In genomic region chrX:149950681-149951080, GRCh38 we compare ENCODE assay signal across 8 cellular contexts. TPM values are rescaled to one million over a fixed set of nuclear protein-coding genes. Genes with fewer than 3 reads are reported as not detected.
DNase-seq lines count a peak whose midpoint lies in the region; ATAC-seq, FAIRE-seq and TF ChIP-seq lines count a peak whose summit lies in the region.
"Had no signal": no experiment of that assay in that cellular context is flagged by ENCODE, and none has a peak within 500 bp of the region (broad histone marks: within the 10 kb centered on the region; RNA-seq: fewer than 3 reads in every experiment).

No MANE protein-coding gene starts in this region.

- no peaks in the 10 kb centered on the region for H4K20me1 ChIP-seq in keratinocyte (ENCODE audit: control insufficient read depth, extremely low read depth, insufficient read depth, low read length)

- H3K4me2 ChIP-seq in keratinocyte (ENCODE audit: control insufficient read depth, extremely low read depth, insufficient read depth, low read depth, low read length): no peak overlapping the region

- TF ChIP-seq CTCF in activated B cell treated with CpG ODN at 0.5 μM for 24 hours (IDR thresholded peaks at IDR 0.05): no peak
- peak; percentile 4 to 35 (median 35) for TF ChIP-seq CTCF in keratinocyte (optimal IDR thresholded peaks at IDR 0.05 in 1 of 3, IDR thresholded peaks at IDR 0.05 in 1 of 3, conservative IDR thresholded peaks at IDR 0.05 in 1 of 3; ENCODE audit: extremely low read depth in 1 of 3, insufficient read depth in 2 of 3, low read length in 3 of 3)

- DNase-seq in ELR (ENCODE audit: low read depth): peak; percentile 63
- DNase-seq in KG1 (lab: John Stamatoyannopoulos, UW): peak; percentile 1
- DNase-seq in activated B cell treated with CpG ODN at 0.5 μM for 24 hours: no peak
- no peak for DNase-seq in keratinocyte (ENCODE audit: low read depth, low spot score)
- DNase-seq in DMS153 treated with DMSO at 0.1 percent for 48 hours (lab: John Stamatoyannopoulos, UW; ENCODE audit: unreplicated experiment): no peak

- H3K9ac ChIP-seq in keratinocyte (ENCODE audit: control insufficient read depth, extremely low read depth, insufficient read depth, low read length): no peak overlapping the region

- CTCF ChIA-PET in activated B cell treated with CpG ODN at 0.5 μM for 24 hours (lab: Charles Lee): interaction anchor here (0.9 kb wide), 1 partner anchor 11 kb away, joined by 3 read pairs; no protein-coding TSS in a partner anchor

- ATAC-seq in activated B cell treated with CpG ODN at 0.5 μM for 24 hours (ENCODE audit: low read depth) (peak; percentile 18), GM18520 (IDR thresholded peaks at IDR 0.05; ENCODE audit: unreplicated experiment) (no peak), HG03025 (IDR thresholded peaks at IDR 0.05; ENCODE audit: low FRiP score, unreplicated experiment) (no peak)
- ATAC-seq: naive thymus-derived CD4-positive, alpha-beta T cell had no signal

- peaks cover 2 to 3% of the 10 kb centered on the region in 2 experiments for H3K36me3 ChIP-seq in keratinocyte (ENCODE audit: control insufficient read depth in 2 of 2, extremely low read depth in 1 of 2, insufficient read depth in 2 of 2, low read length in 2 of 2)

- no peaks in the 10 kb centered on the region for H3K9me3 Mint-ChIP-seq in activated B cell treated with CpG ODN at 0.5 μM for 24 hours
- H3K9me3 Mint-ChIP-seq: naive thymus-derived CD4-positive, alpha-beta T cell had no signal

- no peaks in the 10 kb centered on the region for H3K27me3 Mint-ChIP-seq in activated B cell treated with CpG ODN at 0.5 μM for 24 hours
- H3K27me3 Mint-ChIP-seq: naive thymus-derived CD4-positive, alpha-beta T cell had no signal

- intact Hi-C loops in activated B cell treated with CpG ODN at 0.5 μM for 24 hours (cut with micrococcal nuclease): loop anchor here (1.0 kb wide), 1 partner anchor 536 kb away; no protein-coding TSS in a partner anchor

- dilution Hi-C loops in keratinocyte (cut with MboI; ENCODE audit: extremely low pct_ligation_motif_present, low sequenced_read_pairs): no loop called here

- no peaks in the 10 kb centered on the region for H3K79me2 ChIP-seq in keratinocyte (ENCODE audit: control insufficient read depth, insufficient read depth, low read length)

- no peaks in the 10 kb centered on the region for H3K27me3 ChIP-seq in keratinocyte (ENCODE audit: control insufficient read depth, extremely low read depth, insufficient read depth, low read length)

- POLR2A ChIA-PET in activated B cell treated with CpG ODN at 0.5 μM for 24 hours (lab: Charles Lee): no interaction called here

- H2AFZ ChIP-seq in keratinocyte (ENCODE audit: control insufficient read depth, low read length): no peak overlapping the region

- peak; percentile 29 for FAIRE-seq in keratinocyte (lab: Jason Lieb, UNC)

- H3K4me1 ChIP-seq in keratinocyte (ENCODE audit: control insufficient read depth, extremely low read depth, insufficient read depth, low read length): no peaks in the 10 kb centered on the region

- no peaks in the 10 kb centered on the region for H3K4me1 Mint-ChIP-seq in activated B cell treated with CpG ODN at 0.5 μM for 24 hours

- H3K36me3 Mint-ChIP-seq in activated B cell treated with CpG ODN at 0.5 μM for 24 hours (ENCODE audit: low read depth): peaks cover 37% of the 10 kb centered on the region

- H3K4me3 Mint-ChIP-seq in activated B cell treated with CpG ODN at 0.5 μM for 24 hours: no peak overlapping the region
- H3K4me3 Mint-ChIP-seq: naive thymus-derived CD4-positive, alpha-beta T cell had no signal

- no peaks in the 10 kb centered on the region for H3K9me1 ChIP-seq in keratinocyte (ENCODE audit: control insufficient read depth, extremely low read depth, insufficient read depth, low read length)

- H3K27ac ChIP-seq in keratinocyte (ENCODE audit: control insufficient read depth, insufficient read depth, low read length): no peak overlapping the region

- no peaks in the 10 kb centered on the region for H3K9me3 ChIP-seq in keratinocyte (ENCODE audit: control insufficient read depth, low read depth, low read length)

- no peak overlapping the region for H3K27ac Mint-ChIP-seq in activated B cell treated with CpG ODN at 0.5 μM for 24 hours

- H3K4me3 ChIP-seq in keratinocyte (ENCODE audit: control insufficient read depth in 2 of 3, extremely low read depth in 1 of 3, insufficient read depth in 2 of 3, low read depth in 1 of 3, low read length in 3 of 3): no peak overlapping the region

RNA-seq across cellular contexts. Expression of gene EOLA2, which starts 12.4 kb away (rescaled TPM):
- 37.5 and 38.4 TPM in 2 replicates for total RNA-seq in activated B cell treated with CpG ODN at 0.5 μM for 24 hours
- 35.5 to 45.2 TPM (median 39.2 TPM) in 3 replicates for polyA plus RNA-seq in keratinocyte
- 24.1 TPM for polyA plus RNA-seq in keratinocyte (2011; ENCODE audit: low read depth)
- 41.0 and 42.3 TPM in 2 replicates for polyA plus RNA-seq in keratinocyte (2011; cell fraction: cytosol; rRNA removed)
- polyA plus RNA-seq in keratinocyte (2011; cell fraction: nucleus; rRNA removed): 50.8 and 59.0 TPM in 2 replicates
- 27.4 and 32.6 TPM in 2 replicates for polyA plus RNA-seq in keratinocyte (2012; ENCODE audit: low replicate concordance)
- 16.1 to 23.7 TPM (median 17.2 TPM) in 3 replicates for polyA minus RNA-seq in keratinocyte
- polyA minus RNA-seq in keratinocyte (2011; cell fraction: cytosol; rRNA and poly(A)+ RNA removed): 20.0 TPM
- polyA minus RNA-seq in keratinocyte (2011; cell fraction: nucleus; rRNA and poly(A)+ RNA removed): 23.0 and 23.3 TPM in 2 replicates

RNA-seq across cellular contexts. Expression of gene HSFX4, which starts 21.3 kb away (rescaled TPM):
- not detected in 2 replicates for total RNA-seq in activated B cell treated with CpG ODN at 0.5 μM for 24 hours
- not detected in 3 replicates for polyA plus RNA-seq in keratinocyte
- not detected for polyA plus RNA-seq in keratinocyte (2011; ENCODE audit: low read depth)
- polyA plus RNA-seq in keratinocyte (2011; cell fraction: cytosol; rRNA removed): not detected in 2 replicates
- not detected in 2 replicates for polyA plus RNA-seq in keratinocyte (2011; cell fraction: nucleus; rRNA removed)
- polyA plus RNA-seq in keratinocyte (2012; ENCODE audit: low replicate concordance): 0.38 TPM in 1 of 2 replicates, not detected in the other
- not detected in 3 replicates for polyA minus RNA-seq in keratinocyte
- not detected for polyA minus RNA-seq in keratinocyte (2011; cell fraction: cytosol; rRNA and poly(A)+ RNA removed)
- not detected in 2 replicates for polyA minus RNA-seq in keratinocyte (2011; cell fraction: nucleus; rRNA and poly(A)+ RNA removed)
- total RNA-seq: naive thymus-derived CD4-positive, alpha-beta T cell had no signal
- polyA plus RNA-seq: naive thymus-derived CD4-positive, alpha-beta T cell had no signal

Comparison
In these comparisons a context has a peak if more than half of its experiments do, and no peak if none do; other contexts are left out.
1. DNase-seq: peak in ELR (single experiment) and KG1 (single experiment); none in activated B cell treated with CpG ODN at 0.5 μM for 24 hours (single experiment), keratinocyte (single experiment) and DMS153 treated with DMSO at 0.1 percent for 48 hours (single experiment).